ENCODE assay signal across 10 cellular contexts in genomic region chr10:72642318-72642717, GRCh38.
"Had no signal": no experiment of that assay in that cellular context is flagged by ENCODE, and none has a peak within 500 bp of the region (broad histone marks: within the 10 kb centered on the region; RNA-seq: fewer than 3 reads in every experiment).

No MANE protein-coding gene starts in this region.

- H2AFZ ChIP-seq: GM23248, GM23338 had no signal

- H3K4me3 ChIP-seq: GM23248, GM23338, HAP-1 had no signal

- H3K27ac ChIP-seq: GM23248 had no signal

- H3K9me3 ChIP-seq: HAP-1 had no signal

- H3K9ac ChIP-seq: GM23248 had no signal

- FAIRE-seq: H1 had no signal

- H3K36me3 ChIP-seq: HAP-1 had no signal

- H3K4me1 ChIP-seq: HAP-1 had no signal

- DNase-seq: GM23248, GOT3, H7, H9, HCEC 1CT, HFFc6 had no signal

- H3K4me2 ChIP-seq: GM23338 had no signal

- ATAC-seq: GM23338, HCT116 had no signal
